30 cellular contexts compared by ENCODE assay signal in genomic region chr21:43302356-43302700, GRCh38.
"Had no signal": no experiment of that assay in that cellular context is flagged by ENCODE, and none has a peak within 500 bp of the region (broad histone marks: within the 10 kb centered on the region; RNA-seq: fewer than 3 reads in every experiment).

No MANE protein-coding gene starts in this region.

- H3K4me3 ChIP-seq: cardiac muscle cell, SJCRH30, SK-N-MC had no signal

- DNase-seq: activated CD4-positive, alpha-beta memory T cell treated with anti-CD3 and anti-CD28 coated beads, Interleukin-2, amount 10 ng/mL, durations not matched to agents 7 days and 5 days; activated CD4-positive, alpha-beta T cell treated with anti-CD3 and anti-CD28 coated beads for 1 hour; activated CD4-positive, alpha-beta T cell treated with anti-CD3 and anti-CD28 coated beads for 48 hours; activated CD4-positive, CD25-positive, alpha-beta regulatory T cell; activated CD8-positive, alpha-beta memory T cell treated with anti-CD3 and anti-CD28 coated beads for 24 hours; activated CD8-positive, alpha-beta memory T cell treated with anti-CD3 and anti-CD28 coated beads, Interleukin-2, amount 10 ng/mL, durations not matched to agents 7 days and 5 days; activated CD8-positive, alpha-beta memory T cell treated with anti-CD3 and anti-CD28 coated beads, Interleukin-2, amount 50 U/mL, for 48 hours; activated effector memory CD4-positive, alpha-beta T cell treated with Interleukin-2 at 50 U/mL for 16 hours; activated naive CD4-positive, alpha-beta T cell treated with anti-CD3 and anti-CD28 coated beads, Interleukin-2, amount 10 ng/mL, durations not matched to agents 7 days and 5 days; activated naive CD8-positive, alpha-beta T cell treated with anti-CD3 and anti-CD28 coated beads, Interleukin-2, amount 50 U/mL, for 24 hours; activated T-cell treated with anti-CD3 and anti-CD28 coated beads, Interleukin-2, amount 50 U/mL, for 48 hours; anterior cingulate cortex; Karpas-422; KBM-7; NCI-H1048; NCI-H1105 treated with DMSO at 0.1 percent for 48 hours; NCI-H1436; NCI-H1694; NCI-H1930; NCI-H2081 treated with DMSO at 0.1 percent for 48 hours; NCI-H345; NCI-H524 treated with DMSO at 0.1 percent for 48 hours; RPMI8226; SHP77; SJCRH30; T1000; WERI-Rb-1 had no signal

- ATAC-seq: activated CD8-positive, alpha-beta memory T cell treated with anti-CD3 and anti-CD28 coated beads, Interleukin-2, amount 10 ng/mL, durations not matched to agents 7 days and 5 days; activated naive CD8-positive, alpha-beta T cell treated with anti-CD3 and anti-CD28 coated beads, Interleukin-2, amount 50 U/mL, for 24 hours; Panc1 had no signal

- H3K36me3 ChIP-seq: cardiac muscle cell, SJCRH30, WERI-Rb-1 had no signal

- H3K27me3 ChIP-seq: cardiac muscle cell, SJCRH30 had no signal

- H3K27ac ChIP-seq: cardiac muscle cell, SJCRH30, SK-N-MC, WERI-Rb-1 had no signal

- H3K9me3 ChIP-seq: SJCRH30 had no signal
